ENCODE assay signal across 8 cellular contexts in genomic region chr1:99553301-99553700, GRCh38.
"Had no signal": no experiment of that assay in that cellular context is flagged by ENCODE, and none has a peak within 500 bp of the region (broad histone marks: within the 10 kb centered on the region; RNA-seq: fewer than 3 reads in every experiment).

No MANE protein-coding gene starts in this region.

- H3K27ac ChIP-seq: HL-60 had no signal

- H3K4me3 ChIP-seq: HAP-1, K562 had no signal

- H3K27ac Mint-ChIP-seq: HFFc6 had no signal

- H3K36me3 ChIP-seq: HAP-1 had no signal

- H3K4me3 Mint-ChIP-seq: HFFc6 had no signal

- ATAC-seq: HCT116, HepG2, K562 had no signal

- DNase-seq: GOT3, H7, HFFc6 had no signal

- H3K9me3 Mint-ChIP-seq: HFFc6 had no signal

- H3K9me3 ChIP-seq: HAP-1 had no signal
